1 cellular context compared by ENCODE assay signal in genomic region chr14:95490727-95491451, GRCh38.
TF ChIP-seq lines count a peak whose summit lies in the region.

No MANE protein-coding gene starts in this region.

TF ChIP-seq in HCT116, 20 proteins besides CTCF, POLR2A, EP300 and RAD21 (continued from another document):
- TF ChIP-seq REST (IDR thresholded peaks at IDR 0.05; ENCODE audit: low read depth) (no peak), EZH2phosphoT487 (IDR thresholded peaks at IDR 0.05; ENCODE audit: borderline replicate concordance) (no peak), EZH2 (IDR thresholded peaks at IDR 0.05) (no peak), SIN3A (IDR thresholded peaks at IDR 0.05; ENCODE audit: low read depth) (no peak), ATF3 (IDR thresholded peaks at IDR 0.05) (no peak), FOSL1 (IDR thresholded peaks at IDR 0.05; ENCODE audit: low read depth) (no peak), CBX3 (IDR thresholded peaks at IDR 0.05; ENCODE audit: low read depth) (no peak), SRF (IDR thresholded peaks at IDR 0.05; ENCODE audit: low read depth) (no peak), ZNF274 (IDR thresholded peaks at IDR 0.05; ENCODE audit: low read depth, low read length) (no peak), TCF7L2 (IDR thresholded peaks at IDR 0.05; ENCODE audit: borderline replicate concordance, extremely low read depth, insufficient read depth, insufficient read length) (no peak), POLR2AphosphoS5 (IDR thresholded peaks at IDR 0.05; ENCODE audit: low read depth, low read length) (no peak)
